Comparison of ENCODE assay signal across 8 cellular contexts in the genomic region with DNA sequence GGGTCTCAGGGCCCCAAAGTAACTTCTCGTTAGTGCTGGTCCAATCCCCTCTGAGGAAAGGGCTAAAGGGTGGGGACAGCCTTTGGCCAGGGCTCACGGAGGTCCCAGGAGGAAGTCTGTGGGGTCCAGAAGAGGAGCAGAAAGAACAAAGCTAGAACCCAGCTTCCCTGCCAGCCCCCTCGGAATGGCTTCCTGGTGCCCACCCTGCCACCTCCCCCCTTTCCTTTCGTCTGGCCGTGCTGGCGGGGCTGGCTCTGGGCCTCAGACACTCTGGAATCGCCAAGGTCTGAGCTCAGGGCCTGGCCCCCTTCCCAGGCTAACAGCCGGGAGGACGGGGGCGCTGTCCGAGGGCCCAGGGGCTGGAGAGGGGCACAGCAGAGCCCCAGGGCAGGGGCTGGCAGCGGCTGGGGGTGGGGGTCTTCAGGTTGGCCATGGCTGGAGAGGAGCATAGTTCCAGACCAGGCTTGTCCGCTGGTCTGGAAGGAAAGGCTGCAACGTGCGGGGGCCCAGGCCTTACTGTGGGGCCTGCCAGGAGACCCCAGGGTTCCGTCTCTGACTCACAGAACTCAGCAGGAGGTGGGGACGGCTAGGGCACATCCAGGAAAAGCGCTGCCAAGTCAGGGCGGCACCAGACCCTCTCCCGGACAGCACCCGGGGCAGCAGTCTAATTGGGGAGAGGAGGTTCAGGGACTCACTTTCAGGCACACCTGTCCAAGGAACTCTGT. TPM values are rescaled to one million over a fixed set of nuclear protein-coding genes. Genes with fewer than 3 reads are reported as not detected.
DNase-seq lines count a peak whose midpoint lies in the region; ATAC-seq, FAIRE-seq and TF ChIP-seq lines count a peak whose summit lies in the region.

No MANE protein-coding gene starts in this region.

- H3K27me3 ChIP-seq in bronchial epithelial cell (ENCODE audit: control insufficient read depth, insufficient read depth, low read length) (no peaks in the 10 kb centered on the region), lower lobe of right lung (ENCODE audit: low read depth) (no peaks in the 10 kb centered on the region), thyroid gland (no peaks in the 10 kb centered on the region)

- H3K36me3 Mint-ChIP-seq in activated naive CD4-positive, alpha-beta T cell treated with anti-CD3 and anti-CD28 coated beads, Interleukin-2, amount 10 ng/mL, durations not matched to agents 7 days and 5 days, result no peaks in the 10 kb centered on the region

- no peak for TF ChIP-seq POLR2A in thyroid gland (IDR thresholded peaks at IDR 0.05)

- CTCF ChIA-PET in activated naive CD4-positive, alpha-beta T cell treated with anti-CD3 and anti-CD28 coated beads, Interleukin-2, amount 10 ng/mL, durations not matched to agents 7 days and 5 days (lab: Charles Lee), result interaction anchor here (2.2 to 4.2 kb wide), 2 partner anchors 12 to 18 kb away, joined by 13 to 18 read pairs; a partner anchor contains a TSS

- H3K4me3 ChIP-seq in bronchial epithelial cell (ENCODE audit: low read depth, low read length) (peak overlapping the region; percentile 34), lower lobe of right lung (peak overlapping the region; percentile 63), thyroid gland (replicated peaks in 1 of 3) (peak overlapping the region in 1 of 3 donors; percentile 55)

- peak overlapping the region; percentile 66 for H3K4me3 Mint-ChIP-seq in activated naive CD4-positive, alpha-beta T cell treated with anti-CD3 and anti-CD28 coated beads, Interleukin-2, amount 10 ng/mL, durations not matched to agents 7 days and 5 days

- no peaks in the 10 kb centered on the region for H3K36me3 ChIP-seq in bronchial epithelial cell (ENCODE audit: control insufficient read depth, insufficient read depth, low read length)
- peaks cover under 1% of the 10 kb centered on the region for H3K36me3 ChIP-seq in lower lobe of right lung
- no peaks in the 10 kb centered on the region for H3K36me3 ChIP-seq in thyroid gland

- peaks cover 17% of the 10 kb centered on the region for H3K27me3 Mint-ChIP-seq in activated naive CD4-positive, alpha-beta T cell treated with anti-CD3 and anti-CD28 coated beads, Interleukin-2, amount 10 ng/mL, durations not matched to agents 7 days and 5 days

- ATAC-seq in lower lobe of right lung, result peak; percentile 26 to 45

- no peak for FAIRE-seq in bronchial epithelial cell (lab: Jason Lieb, UNC)

- DNase-seq in activated naive CD4-positive, alpha-beta T cell treated with anti-CD3 and anti-CD28 coated beads, Interleukin-2, amount 10 ng/mL, durations not matched to agents 7 days and 5 days, result no peak
- no peak for DNase-seq in activated naive CD4-positive, alpha-beta T cell treated with anti-CD3 and anti-CD28 coated beads, Interleukin-2, amount 50 U/mL, for 16 hours
- DNase-seq in bronchial epithelial cell (ENCODE audit: low read depth) (no peak), lower lobe of right lung (peak; percentile 65), thyroid gland (peak; percentile 70 to 73), NCI-H524 treated with DMSO at 0.1 percent for 48 hours (lab: John Stamatoyannopoulos, UW) (no peak), NCI-H748 (lab: John Stamatoyannopoulos, UW; ENCODE audit: unreplicated experiment) (no peak), pons (ENCODE audit: low spot score) (no peak)

- WGBS in thyroid gland, 2 donors, result 63 to 75% methylated on average over 9 to 12 of the region's 21 CpGs

- peak overlapping the region; percentile 58 for H3K27ac Mint-ChIP-seq in activated naive CD4-positive, alpha-beta T cell treated with anti-CD3 and anti-CD28 coated beads, Interleukin-2, amount 10 ng/mL, durations not matched to agents 7 days and 5 days

- peak overlapping the region; percentile 90 for H3K27ac ChIP-seq in lower lobe of right lung
- peak overlapping the region; percentile 94 to 100 (median 97) for H3K27ac ChIP-seq in thyroid gland

- intact Hi-C loops in lower lobe of right lung (cut with DNase I) (no loop called here), thyroid gland (cut with DNase I) (no loop called here)

- TF ChIP-seq CTCF in bronchial epithelial cell (IDR thresholded peaks at IDR 0.05; ENCODE audit: insufficient read depth, low read length, severe bottlenecking) (no peak), lower lobe of right lung (IDR thresholded peaks at IDR 0.05) (no peak), thyroid gland (IDR thresholded peaks at IDR 0.05) (no peak)

- H3K4me1 ChIP-seq in lower lobe of right lung (peaks cover 64% of the 10 kb centered on the region), thyroid gland (peaks cover 48 to 59% of the 10 kb centered on the region in 2 donors)

- H3K9me3 ChIP-seq in lower lobe of right lung (no peaks in the 10 kb centered on the region), thyroid gland (no peaks in the 10 kb centered on the region)

- peaks cover 64% of the 10 kb centered on the region for H3K4me1 Mint-ChIP-seq in activated naive CD4-positive, alpha-beta T cell treated with anti-CD3 and anti-CD28 coated beads, Interleukin-2, amount 10 ng/mL, durations not matched to agents 7 days and 5 days

- H3K9me3 Mint-ChIP-seq in activated naive CD4-positive, alpha-beta T cell treated with anti-CD3 and anti-CD28 coated beads, Interleukin-2, amount 10 ng/mL, durations not matched to agents 7 days and 5 days, result no peaks in the 10 kb centered on the region

RNA-seq across cellular contexts. Expression of a gene that starts 0.8 kb away (rescaled TPM):
- total RNA-seq in bronchial epithelial cell, result 22.5 and 35.0 TPM in 2 replicates
- 98.7 TPM for total RNA-seq in lower lobe of right lung
- 100 to 1,000 TPM; 195 to 277 (median 222) TPM for total RNA-seq in thyroid gland

RNA-seq across cellular contexts. Expression of a gene that starts 11.3 kb away (rescaled TPM):
- 30.3 and 43.4 TPM in 2 replicates for total RNA-seq in bronchial epithelial cell
- total RNA-seq in lower lobe of right lung, result 25.1 TPM
- total RNA-seq in thyroid gland, result 10 to 100 TPM; 28.2 to 79.1 (median 41.3) TPM

RNA-seq across cellular contexts. Expression of a gene that starts 13.4 kb away (rescaled TPM):
- total RNA-seq in bronchial epithelial cell, result 10.6 and 10.8 TPM in 2 replicates
- total RNA-seq in lower lobe of right lung, result 48.6 TPM
- total RNA-seq in thyroid gland, result 10 to 100 TPM; 26.9 to 55.5 (median 43.2) TPM

RNA-seq across cellular contexts. Expression of a gene that starts 16.9 kb away (rescaled TPM):
- 31.6 and 62.0 TPM in 2 replicates for total RNA-seq in bronchial epithelial cell
- total RNA-seq in lower lobe of right lung, result 110 TPM
- total RNA-seq in thyroid gland, result 10 to 100 TPM in 2 of 4 donors, 1 to 10 TPM in 2; 8.6 to 18.8 (median 12.0) TPM

RNA-seq across cellular contexts. Expression of a gene that starts 34.1 kb away (rescaled TPM):
- total RNA-seq in bronchial epithelial cell, result 49.5 and 64.5 TPM in 2 replicates
- 61.2 TPM for total RNA-seq in lower lobe of right lung
- 100 to 1,000 TPM in 3 of 4 donors, 10 to 100 TPM in 1; 99.8 to 122 (median 116) TPM for total RNA-seq in thyroid gland

Comparison
In these comparisons a context has a peak if more than half of its experiments do, and no peak if none do; other contexts are left out.
1. DNase-seq: peak in lower lobe of right lung (single experiment) and thyroid gland (2 of 2); none in activated naive CD4-positive, alpha-beta T cell treated with anti-CD3 and anti-CD28 coated beads, Interleukin-2, amount 10 ng/mL, durations not matched to agents 7 days and 5 days (single experiment), activated naive CD4-positive, alpha-beta T cell treated with anti-CD3 and anti-CD28 coated beads, Interleukin-2, amount 50 U/mL, for 16 hours (single experiment), bronchial epithelial cell (single experiment), NCI-H524 treated with DMSO at 0.1 percent for 48 hours (single experiment), NCI-H748 (single experiment) and pons (single experiment).